ENCODE assay signal across 8 cellular contexts in the genomic region with DNA sequence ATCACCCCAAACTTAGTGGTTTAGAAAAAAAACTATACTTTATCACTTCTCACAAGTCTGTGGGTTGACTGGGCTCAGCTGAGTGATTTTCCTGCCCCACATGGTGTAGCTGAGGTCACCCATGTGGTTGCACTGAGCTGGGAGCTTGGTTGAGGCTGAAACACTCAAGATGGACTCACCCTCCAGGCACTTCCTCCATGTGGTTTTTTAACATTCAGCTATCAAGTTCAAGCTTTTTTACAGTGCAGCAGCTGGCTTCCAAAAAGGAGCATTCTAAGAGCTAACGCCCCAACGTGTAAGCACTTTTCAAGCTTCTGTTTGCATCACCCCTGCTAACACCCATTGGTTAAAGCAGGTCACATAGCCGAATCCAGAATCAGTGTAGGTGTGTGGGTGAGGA.
DNase-seq lines count a peak whose midpoint lies in the region; ATAC-seq, FAIRE-seq and TF ChIP-seq lines count a peak whose summit lies in the region.

No MANE protein-coding gene starts in this region.

- BruUV-seq in Caco-2 (replicated peaks; lab: Mats Ljungman, UMichigan), result no TSS peak

- H2AFZ ChIP-seq in KMS-11 (ENCODE audit: low read depth), result peak overlapping the region; percentile 4; the same call in 1 of the 2 replicates

- no peak for TF ChIP-seq POLR2A in GM12892 (IDR thresholded peaks at IDR 0.05; ENCODE audit: low read depth, low read length)

- no peak overlapping the region for H3K27ac ChIP-seq in KMS-11

- H3K9ac ChIP-seq in KMS-11, result no peak overlapping the region

- peak; percentile 74 for FAIRE-seq in GM12892 (lab: Jason Lieb, UNC)

- H3K36me3 Mint-ChIP-seq in activated naive CD8-positive, alpha-beta T cell treated with anti-CD3 and anti-CD28 coated beads for 36 hours, result peaks cover 9% of the 10 kb centered on the region
- H3K36me3 Mint-ChIP-seq in Caco-2 (ENCODE audit: insufficient read depth, unreplicated experiment), result no peaks in the 10 kb centered on the region

- H3K27me3 Mint-ChIP-seq in activated naive CD8-positive, alpha-beta T cell treated with anti-CD3 and anti-CD28 coated beads for 36 hours, result peaks cover 6% of the 10 kb centered on the region
- H3K27me3 Mint-ChIP-seq in Caco-2 (ENCODE audit: insufficient read depth, unreplicated experiment), result peaks cover 17% of the 10 kb centered on the region

- H3K4me1 Mint-ChIP-seq in activated naive CD8-positive, alpha-beta T cell treated with anti-CD3 and anti-CD28 coated beads for 36 hours, result peaks cover 10% of the 10 kb centered on the region
- H3K4me1 Mint-ChIP-seq in Caco-2 (ENCODE audit: low read depth, unreplicated experiment), result no peaks in the 10 kb centered on the region

- no peaks in the 10 kb centered on the region for H3K36me3 ChIP-seq in KMS-11 (ENCODE audit: insufficient read depth)
- H3K36me3 ChIP-seq in Caco-2 (ENCODE audit: control insufficient read depth, insufficient read depth, low read length), result no peaks in the 10 kb centered on the region

- no peak overlapping the region for H3K4me3 Mint-ChIP-seq in activated naive CD8-positive, alpha-beta T cell treated with anti-CD3 and anti-CD28 coated beads for 36 hours
- H3K4me3 Mint-ChIP-seq in Caco-2 (ENCODE audit: unreplicated experiment), result no peak overlapping the region

- CTCF ChIA-PET in Caco-2 (lab: Charles Lee), result no interaction called here

- peaks cover 9% of the 10 kb centered on the region for H3K4me1 ChIP-seq in KMS-11 (ENCODE audit: low read depth, poor library complexity, severe bottlenecking)
- H3K4me1 ChIP-seq in Caco-2, result no peaks in the 10 kb centered on the region

- H3K4me2 ChIP-seq in KMS-11, result no peak overlapping the region

- no peaks in the 10 kb centered on the region for H3K79me2 ChIP-seq in KMS-11 (ENCODE audit: insufficient read depth, low read depth)

- no peaks in the 10 kb centered on the region for H3K27me3 ChIP-seq in KMS-11 (ENCODE audit: insufficient read depth, low read depth)
- H3K27me3 ChIP-seq in Caco-2 (replicated peaks; ENCODE audit: control insufficient read depth, insufficient read depth, low read length), result no peaks in the 10 kb centered on the region

- TF ChIP-seq CTCF in KMS-11 (conservative IDR thresholded peaks at IDR 0.05; ENCODE audit: low read depth, low read length), result no peak
- no peak for TF ChIP-seq CTCF in Caco-2 (IDR thresholded peaks at IDR 0.05; ENCODE audit: insufficient read depth in 1 of 2, low read depth in 1 of 2, low read length in 1 of 2, severe bottlenecking in 1 of 2, unreplicated experiment in 1 of 2)

- POLR2A ChIA-PET in Caco-2 (lab: Charles Lee), result no interaction called here

- ATAC-seq in GM21723 (IDR thresholded peaks at IDR 0.05; ENCODE audit: unreplicated experiment), result peak; percentile 96

- peaks cover 3% of the 10 kb centered on the region; the same call in 1 of the 2 replicates for H3K9me3 ChIP-seq in Caco-2

- DNase-seq in GM12892 (ENCODE audit: insufficient read length) (peak; percentile 12), NCI-H526 (lab: John Stamatoyannopoulos, UW) (no peak), anterior cingulate cortex (lab: John Stamatoyannopoulos, UW) (no peak), Caco-2 (no peak)
- DNase-seq in activated naive CD8-positive, alpha-beta T cell treated with anti-CD3 and anti-CD28 coated beads for 36 hours, result peak; percentile 44
- peak; percentile 20 to 37 for DNase-seq in stimulated activated CD8-positive, alpha-beta memory T cell treated with anti-CD3 and anti-CD28 coated beads, Interleukin-2, amount 100 ng/mL, for 48 hours (ENCODE audit: low read depth in 2 of 2)

- peak overlapping the region; percentile 20 for H3K27ac Mint-ChIP-seq in activated naive CD8-positive, alpha-beta T cell treated with anti-CD3 and anti-CD28 coated beads for 36 hours
- no peak overlapping the region for H3K27ac Mint-ChIP-seq in Caco-2 (ENCODE audit: unreplicated experiment)

- intact Hi-C loops in Caco-2 (cut with micrococcal nuclease; ENCODE audit: unreplicated experiment), result no loop called here

- no peaks in the 10 kb centered on the region for H4K20me1 ChIP-seq in KMS-11 (ENCODE audit: insufficient read depth)

- peaks cover 7% of the 10 kb centered on the region for H3K9me3 Mint-ChIP-seq in activated naive CD8-positive, alpha-beta T cell treated with anti-CD3 and anti-CD28 coated beads for 36 hours
- H3K9me3 Mint-ChIP-seq in Caco-2 (ENCODE audit: unreplicated experiment), result no peaks in the 10 kb centered on the region

- no peak overlapping the region for H3K4me3 ChIP-seq in KMS-11 (IDR thresholded peaks at IDR 0.05; ENCODE audit: insufficient read depth, low read depth, low read length)
- no peak overlapping the region for H3K4me3 ChIP-seq in Caco-2 (ENCODE audit: low read depth, low read length)

Comparison
In these comparisons a context has a peak if more than half of its experiments do, and no peak if none do; other contexts are left out.
1. DNase-seq: peak in GM12892 (single experiment), activated naive CD8-positive, alpha-beta T cell treated with anti-CD3 and anti-CD28 coated beads for 36 hours (single experiment) and stimulated activated CD8-positive, alpha-beta memory T cell treated with anti-CD3 and anti-CD28 coated beads, Interleukin-2, amount 100 ng/mL, for 48 hours (2 of 2); none in NCI-H526 (0 of 2), anterior cingulate cortex (0 of 58) and Caco-2 (0 of 2).